ENCODE assay signal across 1 cellular context in the genomic region with DNA sequence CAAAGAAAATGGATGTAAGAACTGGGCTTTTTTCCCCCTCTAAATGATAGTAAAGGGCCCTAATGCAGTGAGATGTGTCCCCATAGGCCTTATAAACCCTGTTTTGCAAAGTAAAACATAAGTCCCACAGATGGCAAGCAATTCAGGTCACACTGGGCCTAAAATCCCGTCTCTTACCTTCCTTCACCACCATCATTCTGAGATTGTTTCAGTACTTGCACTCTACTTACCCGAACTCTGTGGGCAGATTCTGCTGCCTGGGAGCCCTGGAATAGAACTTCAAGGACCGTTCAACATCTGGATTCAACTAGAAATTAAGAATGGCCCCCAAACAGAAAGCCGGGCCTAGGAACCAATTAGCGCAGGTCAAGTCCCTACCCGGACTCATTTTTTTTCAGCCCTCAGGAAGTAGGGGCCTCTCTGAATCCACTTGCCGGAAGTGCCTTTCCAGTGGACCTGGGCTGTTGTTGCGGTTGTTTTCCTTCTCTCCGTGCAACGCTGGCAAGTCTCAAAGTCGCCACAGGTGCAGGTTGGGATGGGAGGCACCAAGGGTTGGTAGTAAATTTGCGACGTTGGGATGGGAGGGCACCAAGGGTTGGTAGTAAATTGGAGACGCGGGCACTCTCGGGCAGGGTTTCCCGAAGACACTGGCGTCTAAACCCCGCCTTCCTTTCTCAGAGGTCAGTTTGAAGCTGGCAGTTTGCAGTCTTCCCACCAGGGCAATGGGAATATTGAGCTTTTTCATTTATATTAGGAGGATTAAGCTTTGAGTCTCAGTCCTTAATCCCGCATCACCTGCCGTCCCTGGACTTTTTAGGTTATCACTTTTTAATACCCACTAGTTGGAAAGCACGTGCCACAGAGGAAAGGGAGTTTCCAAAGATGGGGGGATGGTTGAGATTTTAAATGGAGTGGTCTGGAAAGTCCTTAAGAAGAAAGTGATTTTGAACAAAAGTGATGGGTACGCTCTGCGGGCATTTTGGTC.
TF ChIP-seq lines count a peak whose summit lies in the region.

A gene with protein sequence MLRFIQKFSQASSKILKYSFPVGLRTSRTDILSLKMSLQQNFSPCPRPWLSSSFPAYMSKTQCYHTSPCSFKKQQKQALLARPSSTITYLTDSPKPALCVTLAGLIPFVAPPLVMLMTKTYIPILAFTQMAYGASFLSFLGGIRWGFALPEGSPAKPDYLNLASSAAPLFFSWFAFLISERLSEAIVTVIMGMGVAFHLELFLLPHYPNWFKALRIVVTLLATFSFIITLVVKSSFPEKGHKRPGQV (plus strand): TSS at position 429 of the 985 bp plus-strand sequence. CDS start 2,888 bp downstream, outside the sequence.

TF ChIP-seq in HepG2, 621 proteins besides CTCF, POLR2A, EP300 and RAD21 (continued from another document and continues in another):
- TF ChIP-seq, protein P1, sequence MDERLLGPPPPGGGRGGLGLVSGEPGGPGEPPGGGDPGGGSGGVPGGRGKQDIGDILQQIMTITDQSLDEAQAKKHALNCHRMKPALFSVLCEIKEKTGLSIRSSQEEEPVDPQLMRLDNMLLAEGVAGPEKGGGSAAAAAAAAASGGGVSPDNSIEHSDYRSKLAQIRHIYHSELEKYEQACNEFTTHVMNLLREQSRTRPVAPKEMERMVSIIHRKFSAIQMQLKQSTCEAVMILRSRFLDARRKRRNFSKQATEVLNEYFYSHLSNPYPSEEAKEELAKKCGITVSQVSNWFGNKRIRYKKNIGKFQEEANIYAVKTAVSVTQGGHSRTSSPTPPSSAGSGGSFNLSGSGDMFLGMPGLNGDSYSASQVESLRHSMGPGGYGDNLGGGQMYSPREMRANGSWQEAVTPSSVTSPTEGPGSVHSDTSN (CRISPR knock-in tag; IDR thresholded peaks at IDR 0.05), result no peak
- no peak for TF ChIP-seq ZSCAN31 (CRISPR knock-in tag; IDR thresholded peaks at IDR 0.05; ENCODE audit: low read depth)
- TF ChIP-seq PHF5A (CRISPR knock-in tag; IDR thresholded peaks at IDR 0.05; ENCODE audit: low read depth, unreplicated experiment), result peak; percentile 40
- TF ChIP-seq ZNF75D (CRISPR knock-in tag; IDR thresholded peaks at IDR 0.05; ENCODE audit: borderline replicate concordance), result no peak
- TF ChIP-seq FOXK2 (IDR thresholded peaks at IDR 0.05), result peak; percentile 86
- TF ChIP-seq JARID2 (CRISPR knock-in tag; IDR thresholded peaks at IDR 0.05; ENCODE audit: insufficient replicate concordance), result no peak
- TF ChIP-seq TBX2 (CRISPR knock-in tag; IDR thresholded peaks at IDR 0.05; ENCODE audit: borderline replicate concordance), result peak; percentile 65
- no peak for TF ChIP-seq AGO2 (optimal IDR thresholded peaks at IDR 0.05; ENCODE audit: low read depth, low read length)
- no peak for TF ChIP-seq ZNF260 (CRISPR knock-in tag; IDR thresholded peaks at IDR 0.05; ENCODE audit: borderline replicate concordance, low read depth)
- TF ChIP-seq ZNF282 (IDR thresholded peaks at IDR 0.05; ENCODE audit: partially characterized antibody), result no peak
- TF ChIP-seq, protein P2, sequence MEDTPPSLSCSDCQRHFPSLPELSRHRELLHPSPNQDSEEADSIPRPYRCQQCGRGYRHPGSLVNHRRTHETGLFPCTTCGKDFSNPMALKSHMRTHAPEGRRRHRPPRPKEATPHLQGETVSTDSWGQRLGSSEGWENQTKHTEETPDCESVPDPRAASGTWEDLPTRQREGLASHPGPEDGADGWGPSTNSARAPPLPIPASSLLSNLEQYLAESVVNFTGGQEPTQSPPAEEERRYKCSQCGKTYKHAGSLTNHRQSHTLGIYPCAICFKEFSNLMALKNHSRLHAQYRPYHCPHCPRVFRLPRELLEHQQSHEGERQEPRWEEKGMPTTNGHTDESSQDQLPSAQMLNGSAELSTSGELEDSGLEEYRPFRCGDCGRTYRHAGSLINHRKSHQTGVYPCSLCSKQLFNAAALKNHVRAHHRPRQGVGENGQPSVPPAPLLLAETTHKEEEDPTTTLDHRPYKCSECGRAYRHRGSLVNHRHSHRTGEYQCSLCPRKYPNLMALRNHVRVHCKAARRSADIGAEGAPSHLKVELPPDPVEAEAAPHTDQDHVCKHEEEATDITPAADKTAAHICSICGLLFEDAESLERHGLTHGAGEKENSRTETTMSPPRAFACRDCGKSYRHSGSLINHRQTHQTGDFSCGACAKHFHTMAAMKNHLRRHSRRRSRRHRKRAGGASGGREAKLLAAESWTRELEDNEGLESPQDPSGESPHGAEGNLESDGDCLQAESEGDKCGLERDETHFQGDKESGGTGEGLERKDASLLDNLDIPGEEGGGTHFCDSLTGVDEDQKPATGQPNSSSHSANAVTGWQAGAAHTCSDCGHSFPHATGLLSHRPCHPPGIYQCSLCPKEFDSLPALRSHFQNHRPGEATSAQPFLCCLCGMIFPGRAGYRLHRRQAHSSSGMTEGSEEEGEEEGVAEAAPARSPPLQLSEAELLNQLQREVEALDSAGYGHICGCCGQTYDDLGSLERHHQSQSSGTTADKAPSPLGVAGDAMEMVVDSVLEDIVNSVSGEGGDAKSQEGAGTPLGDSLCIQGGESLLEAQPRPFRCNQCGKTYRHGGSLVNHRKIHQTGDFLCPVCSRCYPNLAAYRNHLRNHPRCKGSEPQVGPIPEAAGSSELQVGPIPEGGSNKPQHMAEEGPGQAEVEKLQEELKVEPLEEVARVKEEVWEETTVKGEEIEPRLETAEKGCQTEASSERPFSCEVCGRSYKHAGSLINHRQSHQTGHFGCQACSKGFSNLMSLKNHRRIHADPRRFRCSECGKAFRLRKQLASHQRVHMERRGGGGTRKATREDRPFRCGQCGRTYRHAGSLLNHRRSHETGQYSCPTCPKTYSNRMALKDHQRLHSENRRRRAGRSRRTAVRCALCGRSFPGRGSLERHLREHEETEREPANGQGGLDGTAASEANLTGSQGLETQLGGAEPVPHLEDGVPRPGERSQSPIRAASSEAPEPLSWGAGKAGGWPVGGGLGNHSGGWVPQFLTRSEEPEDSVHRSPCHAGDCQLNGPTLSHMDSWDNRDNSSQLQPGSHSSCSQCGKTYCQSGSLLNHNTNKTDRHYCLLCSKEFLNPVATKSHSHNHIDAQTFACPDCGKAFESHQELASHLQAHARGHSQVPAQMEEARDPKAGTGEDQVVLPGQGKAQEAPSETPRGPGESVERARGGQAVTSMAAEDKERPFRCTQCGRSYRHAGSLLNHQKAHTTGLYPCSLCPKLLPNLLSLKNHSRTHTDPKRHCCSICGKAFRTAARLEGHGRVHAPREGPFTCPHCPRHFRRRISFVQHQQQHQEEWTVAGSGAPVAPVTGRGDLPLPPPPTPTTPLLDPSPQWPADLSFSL (CRISPR knock-in tag; IDR thresholded peaks at IDR 0.05), result no peak
- TF ChIP-seq NPAS2 (CRISPR knock-in tag; IDR thresholded peaks at IDR 0.05; ENCODE audit: borderline replicate concordance), result no peak
- no peak for TF ChIP-seq ARNT (IDR thresholded peaks at IDR 0.05)
- 0 out of 2 replicates have a peak, but pooled peaks have one; percentile 41 for TF ChIP-seq ZNF234 (CRISPR knock-in tag; conservative IDR thresholded peaks at IDR 0.05)
- TF ChIP-seq ZFY (CRISPR knock-in tag; IDR thresholded peaks at IDR 0.05), result peak; percentile 70
- TF ChIP-seq ZNF3 (CRISPR knock-in tag; IDR thresholded peaks at IDR 0.05), result 0 out of 2 replicates have a peak, but pooled peaks have one; percentile 15
- TF ChIP-seq, protein P3, sequence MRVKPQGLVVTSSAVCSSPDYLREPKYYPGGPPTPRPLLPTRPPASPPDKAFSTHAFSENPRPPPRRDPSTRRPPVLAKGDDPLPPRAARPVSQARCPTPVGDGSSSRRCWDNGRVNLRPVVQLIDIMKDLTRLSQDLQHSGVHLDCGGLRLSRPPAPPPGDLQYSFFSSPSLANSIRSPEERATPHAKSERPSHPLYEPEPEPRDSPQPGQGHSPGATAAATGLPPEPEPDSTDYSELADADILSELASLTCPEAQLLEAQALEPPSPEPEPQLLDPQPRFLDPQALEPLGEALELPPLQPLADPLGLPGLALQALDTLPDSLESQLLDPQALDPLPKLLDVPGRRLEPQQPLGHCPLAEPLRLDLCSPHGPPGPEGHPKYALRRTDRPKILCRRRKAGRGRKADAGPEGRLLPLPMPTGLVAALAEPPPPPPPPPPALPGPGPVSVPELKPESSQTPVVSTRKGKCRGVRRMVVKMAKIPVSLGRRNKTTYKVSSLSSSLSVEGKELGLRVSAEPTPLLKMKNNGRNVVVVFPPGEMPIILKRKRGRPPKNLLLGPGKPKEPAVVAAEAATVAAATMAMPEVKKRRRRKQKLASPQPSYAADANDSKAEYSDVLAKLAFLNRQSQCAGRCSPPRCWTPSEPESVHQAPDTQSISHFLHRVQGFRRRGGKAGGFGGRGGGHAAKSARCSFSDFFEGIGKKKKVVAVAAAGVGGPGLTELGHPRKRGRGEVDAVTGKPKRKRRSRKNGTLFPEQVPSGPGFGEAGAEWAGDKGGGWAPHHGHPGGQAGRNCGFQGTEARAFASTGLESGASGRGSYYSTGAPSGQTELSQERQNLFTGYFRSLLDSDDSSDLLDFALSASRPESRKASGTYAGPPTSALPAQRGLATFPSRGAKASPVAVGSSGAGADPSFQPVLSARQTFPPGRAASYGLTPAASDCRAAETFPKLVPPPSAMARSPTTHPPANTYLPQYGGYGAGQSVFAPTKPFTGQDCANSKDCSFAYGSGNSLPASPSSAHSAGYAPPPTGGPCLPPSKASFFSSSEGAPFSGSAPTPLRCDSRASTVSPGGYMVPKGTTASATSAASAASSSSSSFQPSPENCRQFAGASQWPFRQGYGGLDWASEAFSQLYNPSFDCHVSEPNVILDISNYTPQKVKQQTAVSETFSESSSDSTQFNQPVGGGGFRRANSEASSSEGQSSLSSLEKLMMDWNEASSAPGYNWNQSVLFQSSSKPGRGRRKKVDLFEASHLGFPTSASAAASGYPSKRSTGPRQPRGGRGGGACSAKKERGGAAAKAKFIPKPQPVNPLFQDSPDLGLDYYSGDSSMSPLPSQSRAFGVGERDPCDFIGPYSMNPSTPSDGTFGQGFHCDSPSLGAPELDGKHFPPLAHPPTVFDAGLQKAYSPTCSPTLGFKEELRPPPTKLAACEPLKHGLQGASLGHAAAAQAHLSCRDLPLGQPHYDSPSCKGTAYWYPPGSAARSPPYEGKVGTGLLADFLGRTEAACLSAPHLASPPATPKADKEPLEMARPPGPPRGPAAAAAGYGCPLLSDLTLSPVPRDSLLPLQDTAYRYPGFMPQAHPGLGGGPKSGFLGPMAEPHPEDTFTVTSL (CRISPR knock-in tag; IDR thresholded peaks at IDR 0.05; ENCODE audit: borderline replicate concordance), result peak; percentile 54; the same call in 1 of the 2 replicates
- TF ChIP-seq ESRRA (CRISPR knock-in tag; IDR thresholded peaks at IDR 0.05; ENCODE audit: low read depth), result no peak
- TF ChIP-seq NFIC (IDR thresholded peaks at IDR 0.05; ENCODE audit: low read length), result peak; percentile 69
- no peak for TF ChIP-seq CHD2 (IDR thresholded peaks at IDR 0.05; ENCODE audit: low read depth, low read length)
- TF ChIP-seq GATAD1 (CRISPR knock-in tag; IDR thresholded peaks at IDR 0.05), result peak; percentile 94
- TF ChIP-seq MYNN (CRISPR knock-in tag; IDR thresholded peaks at IDR 0.05; ENCODE audit: low read depth), result peak; percentile 49; the same call in 1 of the 2 replicates
- no peak for TF ChIP-seq CHD4 (IDR thresholded peaks at IDR 0.05; ENCODE audit: borderline replicate concordance, low read length)
- TF ChIP-seq ZC3H4 (CRISPR knock-in tag; IDR thresholded peaks at IDR 0.05; ENCODE audit: borderline replicate concordance), result peak; percentile 91
- TF ChIP-seq, protein P4, sequence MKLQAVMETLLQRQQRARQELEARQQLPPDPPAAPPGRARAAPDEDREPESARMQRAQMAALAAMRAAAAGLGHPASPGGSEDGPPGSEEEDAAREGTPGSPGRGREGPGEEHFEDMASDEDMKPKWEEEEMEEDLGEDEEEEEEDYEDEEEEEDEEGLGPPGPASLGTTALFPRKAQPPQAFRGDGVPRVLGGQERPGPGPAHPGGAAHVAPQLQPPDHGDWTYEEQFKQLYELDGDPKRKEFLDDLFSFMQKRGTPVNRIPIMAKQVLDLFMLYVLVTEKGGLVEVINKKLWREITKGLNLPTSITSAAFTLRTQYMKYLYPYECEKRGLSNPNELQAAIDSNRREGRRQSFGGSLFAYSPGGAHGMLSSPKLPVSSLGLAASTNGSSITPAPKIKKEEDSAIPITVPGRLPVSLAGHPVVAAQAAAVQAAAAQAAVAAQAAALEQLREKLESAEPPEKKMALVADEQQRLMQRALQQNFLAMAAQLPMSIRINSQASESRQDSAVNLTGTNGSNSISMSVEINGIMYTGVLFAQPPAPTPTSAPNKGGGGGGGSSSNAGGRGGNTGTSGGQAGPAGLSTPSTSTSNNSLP (IDR thresholded peaks at IDR 0.05; ENCODE audit: low read depth, low read length), result peak; percentile 47; the same call in 1 of the 2 replicates
- peak; percentile 66; the same call in 1 of the 2 replicates for TF ChIP-seq MTF2 (CRISPR knock-in tag; IDR thresholded peaks at IDR 0.05; ENCODE audit: borderline replicate concordance)
- no peak for TF ChIP-seq MED13 (CRISPR knock-in tag; IDR thresholded peaks at IDR 0.05)
- peak; percentile 84 for TF ChIP-seq SMAD3 (CRISPR knock-in tag; IDR thresholded peaks at IDR 0.05)
- TF ChIP-seq ZNF883 (CRISPR knock-in tag; IDR thresholded peaks at IDR 0.05; ENCODE audit: not compliant biosample characterization), result no peak
- peak; percentile 23 for TF ChIP-seq MED8 (CRISPR knock-in tag; IDR thresholded peaks at IDR 0.05; ENCODE audit: insufficient replicate concordance)
- no peak for TF ChIP-seq ZNF549 (CRISPR knock-in tag; IDR thresholded peaks at IDR 0.05)
- no peak for TF ChIP-seq TCF7 (IDR thresholded peaks at IDR 0.05; ENCODE audit: low read depth)
- TF ChIP-seq, protein P5, sequence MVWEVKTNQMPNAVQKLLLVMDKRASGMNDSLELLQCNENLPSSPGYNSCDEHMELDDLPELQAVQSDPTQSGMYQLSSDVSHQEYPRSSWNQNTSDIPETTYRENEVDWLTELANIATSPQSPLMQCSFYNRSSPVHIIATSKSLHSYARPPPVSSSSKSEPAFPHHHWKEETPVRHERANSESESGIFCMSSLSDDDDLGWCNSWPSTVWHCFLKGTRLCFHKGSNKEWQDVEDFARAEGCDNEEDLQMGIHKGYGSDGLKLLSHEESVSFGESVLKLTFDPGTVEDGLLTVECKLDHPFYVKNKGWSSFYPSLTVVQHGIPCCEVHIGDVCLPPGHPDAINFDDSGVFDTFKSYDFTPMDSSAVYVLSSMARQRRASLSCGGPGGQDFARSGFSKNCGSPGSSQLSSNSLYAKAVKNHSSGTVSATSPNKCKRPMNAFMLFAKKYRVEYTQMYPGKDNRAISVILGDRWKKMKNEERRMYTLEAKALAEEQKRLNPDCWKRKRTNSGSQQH (CRISPR knock-in tag; IDR thresholded peaks at IDR 0.05; ENCODE audit: low read depth), result 0 out of 2 replicates have a peak, but pooled peaks have one; percentile 52
- no peak for TF ChIP-seq ZNF724P (CRISPR knock-in tag; IDR thresholded peaks at IDR 0.05; ENCODE audit: borderline replicate concordance)
- TF ChIP-seq ZNF850 (CRISPR knock-in tag; conservative IDR thresholded peaks at IDR 0.05), result no peak
- peak; percentile 74 for TF ChIP-seq GATAD2A (CRISPR knock-in tag; IDR thresholded peaks at IDR 0.05)
- no peak for TF ChIP-seq ZNF30 (CRISPR knock-in tag; IDR thresholded peaks at IDR 0.05)
